Comparison of ENCODE assay signal across 8 cellular contexts in genomic region chrX:21374994-21375794, GRCh38. TPM values are rescaled to one million over a fixed set of nuclear protein-coding genes. Genes with fewer than 3 reads are reported as not detected.
DNase-seq lines count a peak whose midpoint lies in the region; ATAC-seq and TF ChIP-seq lines count a peak whose summit lies in the region.

No MANE protein-coding gene starts in this region.

- H3K27me3 Mint-ChIP-seq in T-cell, result no peaks in the 10 kb centered on the region

- CTCF ChIA-PET in T-cell (lab: Charles Lee), result interaction anchor here (0.5 to 1.2 kb wide), 4 partner anchors 10 to 1241 kb away, joined by 3 to 5 read pairs (median 4); no protein-coding TSS in a partner anchor

- H3K9me3 ChIP-seq in DND-41 (ENCODE audit: insufficient read depth, low read length, severe bottlenecking), result no peaks in the 10 kb centered on the region
- H3K9me3 ChIP-seq in psoas muscle, result no peaks in the 10 kb centered on the region

- peak overlapping the region; percentile 87 to 88 (median 87) for H3K4me3 Mint-ChIP-seq in T-cell

- H4K20me1 ChIP-seq in DND-41 (ENCODE audit: insufficient read depth, low read length), result no peaks in the 10 kb centered on the region; the same call in 1 of the 2 replicates

- H3K79me2 ChIP-seq in DND-41 (ENCODE audit: insufficient read depth, low read length), result peaks cover 5% of the 10 kb centered on the region; the same call in 1 of the 2 replicates

- intact Hi-C loops in psoas muscle (cut with DNase I), result no loop called here

- POLR2A ChIA-PET in T-cell (lab: Charles Lee), result no interaction called here

- H2AFZ ChIP-seq in DND-41 (ENCODE audit: low read depth, low read length), result peak overlapping the region; percentile 66

- peaks cover 31 to 38% (median 38%) of the 10 kb centered on the region in 3 donors for H3K4me1 Mint-ChIP-seq in T-cell

- peak overlapping the region; percentile 61 to 80 for H3K27ac Mint-ChIP-seq in T-cell

- H3K4me2 ChIP-seq in DND-41 (ENCODE audit: insufficient read depth, low read length), result peak overlapping the region; percentile 90

- DNase-seq in DND-41, result peak; percentile 10
- DNase-seq in T-cell, result peak in 4 of 34 experiments; percentile 0 to 8 (median 4)
- DNase-seq in fibroblast of the aortic adventitia (ENCODE audit: low read depth), result no peak
- peak in 1 of 2 donors; percentile 47 for DNase-seq in psoas muscle
- DNase-seq in C1 segment of cervical spinal cord (lab: John Stamatoyannopoulos, UW), result no peak
- DNase-seq in DMS153 treated with DMSO at 0.1 percent for 48 hours (lab: John Stamatoyannopoulos, UW; ENCODE audit: unreplicated experiment), result no peak

- ATAC-seq in DND-41 (ENCODE audit: insufficient read depth, low read depth) (peak; percentile 29), GM21619 (IDR thresholded peaks at IDR 0.05; ENCODE audit: unreplicated experiment) (peak; percentile 18), T-cell (replicated peaks in 1 of 4) (peak in 3 of 4 experiments; percentile 5 to 15 (median 12)), psoas muscle (no peak), HG03457 (IDR thresholded peaks at IDR 0.05; ENCODE audit: unreplicated experiment) (no peak)

- H3K9ac ChIP-seq in DND-41 (ENCODE audit: low read depth, low read length), result peak overlapping the region; percentile 73

- TF ChIP-seq CTCF in DND-41 (IDR thresholded peaks at IDR 0.05; ENCODE audit: borderline replicate concordance, extremely low read depth, low read length, poor library complexity, severe bottlenecking), result no peak
- no peak for TF ChIP-seq CTCF in fibroblast of the aortic adventitia (IDR thresholded peaks at IDR 0.05; ENCODE audit: insufficient read depth, low read length)
- no peak for TF ChIP-seq CTCF in psoas muscle (IDR thresholded peaks at IDR 0.05)

- H3K36me3 Mint-ChIP-seq in T-cell, result no peaks in the 10 kb centered on the region

- no peaks in the 10 kb centered on the region for H3K27me3 ChIP-seq in DND-41 (ENCODE audit: insufficient read depth, low read length, poor library complexity)
- peaks cover 0 to 44% (median 4%) of the 10 kb centered on the region in 3 donors for H3K27me3 ChIP-seq in psoas muscle (ENCODE audit: insufficient read depth in 3 of 3, low read length in 2 of 3)

- H3K4me1 ChIP-seq in DND-41 (ENCODE audit: insufficient read depth, low read length) (peaks cover 31% of the 10 kb centered on the region), psoas muscle (no peaks in the 10 kb centered on the region)

- peak overlapping the region; percentile 62 for H3K27ac ChIP-seq in DND-41 (ENCODE audit: low read length)
- no peak overlapping the region for H3K27ac ChIP-seq in psoas muscle

- H3K36me3 ChIP-seq in DND-41 (ENCODE audit: insufficient read depth, low read length) (no peaks in the 10 kb centered on the region), psoas muscle (ENCODE audit: insufficient read depth in 1 of 2, low read depth in 1 of 2) (no peaks in the 10 kb centered on the region)

- WGBS in psoas muscle, 3 donors, result 1 to 33% (median 3%) methylated on average over 30 to 47 of the region's 48 CpGs

- H3K4me3 ChIP-seq in DND-41 (ENCODE audit: low read depth in 1 of 2, low read length in 2 of 2) (peak overlapping the region; percentile 65 to 88), fibroblast of the aortic adventitia (ENCODE audit: low read depth, low read length) (peak overlapping the region; percentile 62), psoas muscle (peak overlapping the region; percentile 66)

- no peaks in the 10 kb centered on the region for H3K9me3 Mint-ChIP-seq in T-cell

RNA-seq across cellular contexts. Expression of gene CNKSR2, which starts 1.0 kb away (rescaled TPM):
- total RNA-seq in T-cell (10 to 100 TPM; 10.4 to 16.4 (median 10.9) TPM), fibroblast of the aortic adventitia (ENCODE audit: low replicate concordance) (0.99 and 4.7 TPM in 2 replicates), psoas muscle (under 1 TPM; 0.11 to 0.36 (median 0.34) TPM)
- polyA plus RNA-seq in psoas muscle, result under 1 TPM; 0.10 to 0.16 (median 0.14) TPM

Comparison
In these comparisons a context has a peak if more than half of its experiments do, and no peak if none do; other contexts are left out.
1. ATAC-seq: peak in DND-41 (single experiment), GM21619 (single experiment) and T-cell (3 of 4); none in psoas muscle (0 of 4) and HG03457 (single experiment).
2. Peak in every context shown above with its lines, with median percentiles within 50 percentile points of each other: H3K4me3 ChIP-seq.